Comparison of ENCODE assay signal across 18 cellular contexts in genomic region chr9:70455993-70456704, GRCh38. TPM values are rescaled to one million over a fixed set of nuclear protein-coding genes. Genes with fewer than 3 reads are reported as not detected.
DNase-seq lines count a peak whose midpoint lies in the region; ATAC-seq, FAIRE-seq and TF ChIP-seq lines count a peak whose summit lies in the region.
"Had no signal": no experiment of that assay in that cellular context is flagged by ENCODE, and none has a peak within 500 bp of the region (broad histone marks: within the 10 kb centered on the region; RNA-seq: fewer than 3 reads in every experiment).

No MANE protein-coding gene starts in this region.

- H4K5ac ChIP-seq in mesendoderm (ENCODE audit: low read length): no peak overlapping the region

- no peaks in the 10 kb centered on the region for H3F3A ChIP-seq in smooth muscle cell (ENCODE audit: low read depth)

- in situ Hi-C loops in HepG2 (cut with HindIII; ENCODE audit: extremely low pct_ligation_motif_present, low pct_unique_long_range_greater_than_20kb): no loop called here

- ATAC-seq in HepG2 (peak; percentile 27; the same call in 2 of the 3 replicates), right lobe of liver (no peak), left colon (peak; percentile 96), GM21390 (IDR thresholded peaks at IDR 0.05; ENCODE audit: unreplicated experiment) (no peak), HG03432 (IDR thresholded peaks at IDR 0.05; ENCODE audit: unreplicated experiment) (no peak)

- H3K18ac ChIP-seq in mesendoderm (ENCODE audit: low read length): no peak overlapping the region

- no peak overlapping the region for H4K8ac ChIP-seq in mesendoderm (ENCODE audit: low read depth, low read length)

- POLR2A ChIA-PET in HepG2 (lab: Yijun Ruan, JAX): interaction anchor here (0.7 kb wide), 1 partner anchor 36 kb away, joined by 3 read pairs; no protein-coding TSS in a partner anchor

- 31% methylated on average over 7 of the region's 7 CpGs for WGBS in HepG2 (ENCODE audit: low lambda C conversion rate)
- WGBS in right lobe of liver (ENCODE audit: insufficient coverage, low coverage, low lambda C conversion rate, missing lambda C conversion rate): 81% methylated on average over 6 of the region's 7 CpGs
- WGBS in smooth muscle cell (ENCODE audit: low lambda C conversion rate): 85% methylated on average over 7 of the region's 7 CpGs
- WGBS in mesendoderm (ENCODE audit: extremely low coverage, insufficient coverage, low lambda C conversion rate): 100% methylated on average over 2 of the region's 7 CpGs

- H4K20me1 ChIP-seq in HepG2 (ENCODE audit: insufficient read depth, low read length) (no peaks in the 10 kb centered on the region), smooth muscle cell (ENCODE audit: low read depth) (no peaks in the 10 kb centered on the region)

- no peaks in the 10 kb centered on the region for H3K36me3 ChIP-seq in HepG2 (replicated peaks in 1 of 2; ENCODE audit: control insufficient read depth in 1 of 2, insufficient read depth in 2 of 2, low read length in 2 of 2)
- no peaks in the 10 kb centered on the region for H3K36me3 ChIP-seq in right lobe of liver
- no peaks in the 10 kb centered on the region for H3K36me3 ChIP-seq in smooth muscle cell (ENCODE audit: low read depth)
- H3K36me3 ChIP-seq in mesendoderm (ENCODE audit: control insufficient read depth, insufficient read depth, low read length): no peaks in the 10 kb centered on the region

- FAIRE-seq in HepG2 (lab: Jason Lieb, UNC): no peak
- FAIRE-seq: A204.1 had no signal

- H3K79me2 ChIP-seq in HepG2 (ENCODE audit: insufficient read depth, low read length) (no peaks in the 10 kb centered on the region), smooth muscle cell (ENCODE audit: low read depth) (no peaks in the 10 kb centered on the region), mesendoderm (ENCODE audit: control insufficient read depth, insufficient read depth, low read length) (no peaks in the 10 kb centered on the region)

- H3K56ac ChIP-seq in mesendoderm (ENCODE audit: low read length): no peak overlapping the region

- H3K4me2 ChIP-seq in HepG2 (ENCODE audit: low read depth, low read length) (peak overlapping the region; percentile 30; the same call in 1 of the 2 replicates), smooth muscle cell (no peak overlapping the region), mesendoderm (ENCODE audit: low read length) (no peak overlapping the region)

- no peak overlapping the region for H2BK15ac ChIP-seq in mesendoderm (replicated peaks; ENCODE audit: low read depth)

- no peak for TF ChIP-seq RAD21 in HepG2 (CRISPR knock-in tag; IDR thresholded peaks at IDR 0.05)

- TF ChIP-seq EP300 in HepG2 (IDR thresholded peaks at IDR 0.05; ENCODE audit: low read depth in 2 of 2, low read length in 2 of 2) (no peak), HepG2 (CRISPR knock-in tag; IDR thresholded peaks at IDR 0.05; ENCODE audit: borderline replicate concordance) (no peak)

- TF ChIP-seq CTCF in HepG2 (CRISPR knock-in tag; IDR thresholded peaks at IDR 0.05) (no peak), right lobe of liver (IDR thresholded peaks at IDR 0.05) (no peak), smooth muscle cell (IDR thresholded peaks at IDR 0.05; ENCODE audit: borderline replicate concordance, insufficient read depth, poor library complexity, severe bottlenecking) (no peak)

- H3K79me1 ChIP-seq in mesendoderm (ENCODE audit: low read length): no peaks in the 10 kb centered on the region

- H3K9me3 ChIP-seq in HepG2 (ENCODE audit: low read length) (no peaks in the 10 kb centered on the region), right lobe of liver (no peaks in the 10 kb centered on the region), smooth muscle cell (replicated peaks; ENCODE audit: low read depth) (no peaks in the 10 kb centered on the region)

- H2BK120ac ChIP-seq in mesendoderm (ENCODE audit: low read depth, low read length): no peak overlapping the region

- TF ChIP-seq POLR2A in HepG2 (IDR thresholded peaks at IDR 0.05; ENCODE audit: insufficient read depth in 1 of 2, low read depth in 2 of 2, low read length in 2 of 2) (no peak), right lobe of liver (IDR thresholded peaks at IDR 0.05) (no peak)

- H3K9ac ChIP-seq in HepG2 (ENCODE audit: insufficient read depth, low read depth, low read length) (no peak overlapping the region), smooth muscle cell (ENCODE audit: low read depth) (no peak overlapping the region), mesendoderm (ENCODE audit: low read length) (no peak overlapping the region)

- no peak overlapping the region for H3K23ac ChIP-seq in mesendoderm (ENCODE audit: low read length)

- CTCF ChIA-PET in HepG2 (lab: Yijun Ruan, JAX; ENCODE audit: low intra/inter-chr PET ratio, low total read pairs): no interaction called here

- H3K27me3 ChIP-seq in HepG2 (ENCODE audit: control insufficient read depth in 1 of 2, insufficient read depth in 2 of 2, low read length in 2 of 2): no peaks in the 10 kb centered on the region
- no peaks in the 10 kb centered on the region for H3K27me3 ChIP-seq in right lobe of liver
- no peaks in the 10 kb centered on the region for H3K27me3 ChIP-seq in smooth muscle cell (ENCODE audit: low read depth)
- H3K27me3 ChIP-seq in mesendoderm (ENCODE audit: insufficient read depth, low read length, poor library complexity): no peaks in the 10 kb centered on the region

- H3K4me1 ChIP-seq in HepG2 (ENCODE audit: insufficient read depth, low read length) (peaks cover 12% of the 10 kb centered on the region; the same call in 1 of the 2 replicates), right lobe of liver (peaks cover 0 to 5% (median 0%) of the 10 kb centered on the region in 4 donors), smooth muscle cell (ENCODE audit: low read depth) (no peaks in the 10 kb centered on the region), mesendoderm (ENCODE audit: control insufficient read depth, low read depth, low read length) (no peaks in the 10 kb centered on the region)

- no peak overlapping the region for H3K4ac ChIP-seq in mesendoderm (ENCODE audit: low read depth, low read length)

- intact Hi-C loops in HepG2 (cut with micrococcal nuclease; ENCODE audit: unreplicated experiment): no loop called here
- intact Hi-C loops in right lobe of liver (cut with DNase I): no loop called here
- intact Hi-C loops in left colon (cut with DNase I, micrococcal nuclease): no loop called here

- BruUV-seq in HepG2 (replicated peaks; lab: Mats Ljungman, UMichigan): no TSS peak

- no peak overlapping the region for H2AK5ac ChIP-seq in mesendoderm (ENCODE audit: low read length)

- H3K27ac ChIP-seq in HepG2 (ENCODE audit: extremely low read length, insufficient read depth, low read length): no peak overlapping the region
- H3K27ac ChIP-seq in right lobe of liver: no peak overlapping the region
- H3K27ac ChIP-seq in smooth muscle cell (ENCODE audit: low read depth): no peak overlapping the region
- H3K27ac ChIP-seq in mesendoderm (ENCODE audit: low read depth, low read length): no peak overlapping the region

- no peak overlapping the region for H2AFZ ChIP-seq in HepG2 (ENCODE audit: low read length)
- H2AFZ ChIP-seq in smooth muscle cell (ENCODE audit: low read depth): peak overlapping the region; percentile 84

- no peak for DNase-seq in HepG2 (ENCODE audit: low spot score)
- no peak for DNase-seq in right lobe of liver
- DNase-seq in left colon: peak; percentile 39 to 58
- no peak for DNase-seq in smooth muscle cell (lab: John Stamatoyannopoulos, UW; ENCODE audit: unreplicated experiment)
- no peak for DNase-seq in NCI-H774 (lab: John Stamatoyannopoulos, UW)
- no peak for DNase-seq in mesendoderm
- DNase-seq: DMS53, H7, NCI-H1048, NCI-H146, NCI-H2081 treated with DMSO at 0.1 percent for 48 hours, NCI-H2227 treated with DMSO at 0.1 percent for 48 hours, NCI-H524 treated with DMSO at 0.1 percent for 48 hours, OCI-M1, RPMI8226 had no signal

- no peak overlapping the region for H3K4me3 ChIP-seq in HepG2 (replicated peaks in 1 of 3; ENCODE audit: insufficient read depth in 1 of 3, low read depth in 2 of 3, low read length in 3 of 3)
- no peak overlapping the region for H3K4me3 ChIP-seq in right lobe of liver
- H3K4me3 ChIP-seq in smooth muscle cell: no peak overlapping the region
- H3K4me3 ChIP-seq in mesendoderm (ENCODE audit: low read length): no peak overlapping the region

- H2BK5ac ChIP-seq in mesendoderm (ENCODE audit: low read length): no peak overlapping the region

TF ChIP-seq in HepG2, 621 proteins besides CTCF, POLR2A, EP300 and RAD21 (continues in another document):
- peak; percentile 94 for TF ChIP-seq ZSCAN25 (CRISPR knock-in tag; IDR thresholded peaks at IDR 0.05)
- TF ChIP-seq ZNF644 (CRISPR knock-in tag; IDR thresholded peaks at IDR 0.05; ENCODE audit: low read depth): peak; percentile 37; the same call in 1 of the 2 replicates
- no peak for TF ChIP-seq HOXA9 (CRISPR knock-in tag; IDR thresholded peaks at IDR 0.05; ENCODE audit: borderline replicate concordance)

RNA-seq across cellular contexts. Expression of gene KLF9, which starts 41.7 kb away (rescaled TPM):
- total RNA-seq in HepG2 (2016; rRNA removed; fragmentation: Illumina TruSeq; extraction: Trizol) (5.7 and 7.2 TPM in 2 replicates), right lobe of liver (10 to 100 TPM in 5 of 6 experiments, 1 to 10 TPM in 1; 8.7 to 74.7 (median 32.3) TPM), left colon (10 to 100 TPM; 26.7 to 55.2 TPM), smooth muscle cell (13.5 and 25.7 TPM in 2 replicates)
- total RNA-seq in HepG2 (2016; cell fraction: cytosol; rRNA removed; fragmentation: Illumina TruSeq; extraction: Trizol; ENCODE audit: low read depth): 0.79 and 0.81 TPM in 2 replicates
- 5.6 and 6.3 TPM in 2 replicates for total RNA-seq in HepG2 (2016; cell fraction: insoluble cytoplasmic fraction; rRNA removed; fragmentation: Illumina TruSeq; extraction: Trizol)
- 3.6 and 4.2 TPM in 2 replicates for total RNA-seq in HepG2 (2016; cell fraction: membrane; rRNA removed; fragmentation: Illumina TruSeq; extraction: Trizol)
- 6.0 and 6.2 TPM in 2 replicates for total RNA-seq in HepG2 (2016; cell fraction: nucleus; rRNA removed; fragmentation: Illumina TruSeq; extraction: Trizol)
- polyA plus RNA-seq in HepG2 (2011; rRNA removed) (7.1 and 7.2 TPM in 2 replicates), smooth muscle cell (2.9 and 3.2 TPM in 2 replicates)
- 5.3 and 5.8 TPM in 2 replicates for polyA plus RNA-seq in HepG2 (2011; cell fraction: cytosol; rRNA removed)
- 3.3 and 4.2 TPM in 2 replicates for polyA plus RNA-seq in HepG2 (2011; cell fraction: nucleus; rRNA removed)
- 8.3 and 8.5 TPM in 2 replicates for polyA plus RNA-seq in HepG2 (2012)
- 0.36 and 0.37 TPM in 2 replicates for polyA plus RNA-seq in HepG2 (2016; cell fraction: cytosol; fragmentation: Illumina TruSeq; extraction: Trizol; ENCODE audit: low read depth)
- polyA plus RNA-seq in HepG2 (2016; cell fraction: insoluble cytoplasmic fraction; fragmentation: Illumina TruSeq; extraction: Trizol; ENCODE audit: low read depth): 7.0 TPM in 2 replicates
- 1.6 and 2.0 TPM in 2 replicates for polyA plus RNA-seq in HepG2 (2016; cell fraction: membrane; fragmentation: Illumina TruSeq; extraction: Trizol; ENCODE audit: low read depth)
- 6.3 and 7.1 TPM in 2 replicates for polyA plus RNA-seq in HepG2 (2016; cell fraction: nucleus; fragmentation: Illumina TruSeq; extraction: Trizol; ENCODE audit: insufficient read depth, low read depth)
- polyA minus RNA-seq in HepG2 (2011; rRNA and poly(A)+ RNA removed; ENCODE audit: low replicate concordance): 2.5 and 9.7 TPM in 2 replicates
- 7.8 and 8.0 TPM in 2 replicates for polyA minus RNA-seq in HepG2 (2011; cell fraction: cytosol; rRNA and poly(A)+ RNA removed)
- polyA minus RNA-seq in HepG2 (2011; cell fraction: nucleus; rRNA and poly(A)+ RNA removed): 6.2 and 7.5 TPM in 2 replicates
- 0.15 TPM for polyA plus RNA-seq in mesendoderm (2013, experiment 1 of 2)
- 0.17 TPM for polyA plus RNA-seq in mesendoderm (2013, experiment 2 of 2)

Comparison
In these comparisons a context has a peak if more than half of its experiments do, and no peak if none do; other contexts are left out.
1. ATAC-seq: peak in HepG2 (single experiment) and left colon (single experiment); none in right lobe of liver (0 of 4), GM21390 (single experiment) and HG03432 (single experiment).
2. DNase-seq: peak in left colon (2 of 2); none in HepG2 (single experiment), right lobe of liver (0 of 3), smooth muscle cell (single experiment), NCI-H774 (single experiment) and mesendoderm (single experiment).